Comparison of ENCODE assay signal across 8 cellular contexts in genomic region chr4:168076989-168077725, GRCh38. TPM values are rescaled to one million over a fixed set of nuclear protein-coding genes. Genes with fewer than 3 reads are reported as not detected.
DNase-seq lines count a peak whose midpoint lies in the region; TF ChIP-seq lines count a peak whose summit lies in the region.

No MANE protein-coding gene starts in this region.

- no peak overlapping the region for H3K27ac Mint-ChIP-seq in H9

- H2BK15ac ChIP-seq in H9 (ENCODE audit: low read depth, low read length), result no peak overlapping the region

- H3K79me2 ChIP-seq in H9 (ENCODE audit: insufficient read depth, low read length), result no peaks in the 10 kb centered on the region

- no peaks in the 10 kb centered on the region for H3K27me3 ChIP-seq in H9 (ENCODE audit: insufficient read depth, low read length)

- H3K36me3 ChIP-seq in SK-N-MC (ENCODE audit: insufficient read depth, low read length), result no peaks in the 10 kb centered on the region

- no peak overlapping the region for H4K5ac ChIP-seq in H9 (ENCODE audit: insufficient read length, low read depth, low read length)

- no peak overlapping the region for H2BK20ac ChIP-seq in H9 (ENCODE audit: low read depth, low read length, poor library complexity, severe bottlenecking)

- H3T11ph ChIP-seq in H9 (ENCODE audit: low read length), result no peak overlapping the region

- no peak overlapping the region for H2BK120ac ChIP-seq in H9 (ENCODE audit: low read depth, low read length, poor library complexity, severe bottlenecking)

- no peaks in the 10 kb centered on the region for H3K9me3 Mint-ChIP-seq in H9

- H3K4me2 ChIP-seq in H9 (ENCODE audit: insufficient read depth, insufficient read length, low read length), result no peak overlapping the region

- H2BK5ac ChIP-seq in H9 (ENCODE audit: insufficient read length, low read length), result no peak overlapping the region

- H3K56ac ChIP-seq in H9 (ENCODE audit: insufficient read length, low read depth, low read length), result no peak overlapping the region

- peaks cover under 1% of the 10 kb centered on the region in 2 experiments for H3K4me1 Mint-ChIP-seq in H9

- H3K4ac ChIP-seq in H9 (ENCODE audit: low read depth, low read length), result no peak overlapping the region

- H3K4me3 ChIP-seq in SK-N-MC (no peak overlapping the region), cardiac fibroblast (replicated peaks in 1 of 2; ENCODE audit: low read depth in 2 of 2, low read length in 2 of 2) (no peak overlapping the region)

- H2AFZ ChIP-seq in H9 (ENCODE audit: low read length), result no peak overlapping the region

- H3K36me3 Mint-ChIP-seq in H9 (ENCODE audit: insufficient read depth in 1 of 3, low read depth in 3 of 3), result no peaks in the 10 kb centered on the region

- H3K18ac ChIP-seq in H9 (ENCODE audit: insufficient read length, low read depth, low read length), result no peak overlapping the region

- H3K9me3 ChIP-seq in H9 (ENCODE audit: control insufficient read depth, low read depth, low read length) (no peaks in the 10 kb centered on the region), SK-N-MC (ENCODE audit: low read depth, low read length) (no peaks in the 10 kb centered on the region)

- no peak overlapping the region for H4K8ac ChIP-seq in H9 (replicated peaks; ENCODE audit: insufficient read length, low read depth, low read length)

- WGBS in H9 (ENCODE audit: extremely low coverage, insufficient read length, low lambda C conversion rate), result no CpG with 5 or more reads among the region's 2 CpGs

- no peaks in the 10 kb centered on the region for H3K23me2 ChIP-seq in H9 (ENCODE audit: insufficient read length, low read depth, low read length, poor library complexity, severe bottlenecking)

- no peak overlapping the region for H2AK5ac ChIP-seq in H9 (ENCODE audit: insufficient read length, low read length)

- no peak overlapping the region for H3K27ac ChIP-seq in H9 (ENCODE audit: insufficient read length, low read depth, low read length)
- no peak overlapping the region for H3K27ac ChIP-seq in SK-N-MC

- H3K14ac ChIP-seq in H9 (ENCODE audit: insufficient read depth, low read length), result no peak overlapping the region

- no peaks in the 10 kb centered on the region for H4K20me1 ChIP-seq in H9 (ENCODE audit: control insufficient read depth, insufficient read depth, insufficient read length)

- no peaks in the 10 kb centered on the region for H3K79me1 ChIP-seq in H9 (ENCODE audit: insufficient read depth, low read depth, low read length, poor library complexity, severe bottlenecking)

- H4K91ac ChIP-seq in H9 (ENCODE audit: insufficient read length, low read depth, low read length), result no peak overlapping the region

- H3K9ac ChIP-seq in H9 (ENCODE audit: extremely low read depth, insufficient read length, low read length) (no peak overlapping the region), SK-N-MC (ENCODE audit: insufficient read length) (no peak overlapping the region)

- no peak overlapping the region for H3K4me3 Mint-ChIP-seq in H9

- DNase-seq in activated T-cell treated with anti-CD3 and anti-CD28 coated beads for 4 hours, result peak; percentile 1
- no peak for DNase-seq in activated T-cell treated with anti-CD3 and anti-CD28 coated beads, Interleukin-2, amount 50 U/mL, for 1 hour
- peak; percentile 42 for DNase-seq in H9
- peak; percentile 51 to 69 for DNase-seq in Kasumi-1 (lab: John Stamatoyannopoulos, UW)
- peak; percentile 45 for DNase-seq in SK-N-MC (ENCODE audit: low read depth, low spot score)
- peak; percentile 83 to 89 for DNase-seq in cardiac fibroblast (ENCODE audit: low read depth in 2 of 2)
- peak; percentile 82 for DNase-seq in left kidney (ENCODE audit: low read depth, low spot score)
- peak; percentile 0 for DNase-seq in stimulated activated CD8-positive, alpha-beta memory T cell treated with anti-CD3 and anti-CD28 coated beads, Interleukin-4, amount 100 ng/mL, for 24 hours (ENCODE audit: low read depth)

- no peaks in the 10 kb centered on the region for H3K27me3 Mint-ChIP-seq in H9 (ENCODE audit: low read depth)

- TF ChIP-seq CTCF in H9 (conservative IDR thresholded peaks at IDR 0.05), result peak; percentile 95
- TF ChIP-seq CTCF in cardiac fibroblast (IDR thresholded peaks at IDR 0.05; ENCODE audit: low read depth, low read length), result peak; percentile 95

- no peak overlapping the region for H3K23ac ChIP-seq in H9 (ENCODE audit: insufficient read length, low read depth, low read length)

- no peak overlapping the region for H2BK12ac ChIP-seq in H9 (ENCODE audit: insufficient read length, low read depth, low read length)

- no peaks in the 10 kb centered on the region for H3K4me1 ChIP-seq in H9 (ENCODE audit: insufficient read depth, low read length)

RNA-seq across cellular contexts. Expression of gene ANXA10, which starts 15.2 kb away (rescaled TPM):
- not detected in 2 replicates for total RNA-seq in H9 (2021)
